ENCODE assay signal across 18 cellular contexts in the genomic region with DNA sequence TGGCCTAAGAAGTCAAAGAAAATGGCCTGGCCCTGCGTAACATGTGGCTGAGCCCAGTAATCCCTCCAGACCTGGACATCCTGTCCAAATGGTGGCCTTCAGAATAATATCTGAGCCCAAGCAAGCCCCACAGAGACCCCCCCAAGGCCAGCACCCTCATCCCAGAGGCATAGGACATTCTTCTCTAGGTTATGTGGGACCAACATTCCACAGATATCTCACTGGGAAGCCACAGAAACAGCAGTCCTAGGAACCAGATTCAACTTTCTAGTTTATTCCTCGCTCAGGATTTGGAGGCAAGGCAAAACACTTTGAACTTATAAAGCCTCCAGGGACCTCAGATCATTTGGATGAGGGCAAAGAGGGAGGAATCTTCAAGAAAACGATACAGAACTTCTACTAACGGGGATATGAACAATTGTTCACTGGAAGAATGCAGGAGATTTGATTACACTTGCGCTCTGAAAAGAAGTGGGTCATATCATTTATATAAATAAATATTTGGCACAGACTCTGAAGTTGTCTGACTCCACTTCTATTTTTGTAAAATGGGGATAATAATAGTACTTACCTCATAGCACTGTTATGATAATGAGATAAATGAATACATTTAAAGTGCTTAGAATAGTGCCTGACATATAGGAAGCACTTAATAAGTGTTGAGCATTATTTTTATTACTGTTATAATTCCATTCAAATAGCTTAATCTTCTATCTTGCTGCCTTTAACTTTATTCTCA.
DNase-seq lines count a peak whose midpoint lies in the region; ATAC-seq and TF ChIP-seq lines count a peak whose summit lies in the region.
"Had no signal": no experiment of that assay in that cellular context is flagged by ENCODE, and none has a peak within 500 bp of the region (broad histone marks: within the 10 kb centered on the region; RNA-seq: fewer than 3 reads in every experiment).

No MANE protein-coding gene starts in this region.

- H3K4me1 Mint-ChIP-seq in mesothelial cell of epicardium = peaks cover 8% of the 10 kb centered on the region
- H3K4me1 Mint-ChIP-seq in activated naive CD8-positive, alpha-beta T cell treated with anti-CD3 and anti-CD28 coated beads for 36 hours = no peaks in the 10 kb centered on the region

- H3K27me3 Mint-ChIP-seq in mesothelial cell of epicardium (ENCODE audit: low read depth) = no peaks in the 10 kb centered on the region
- H3K27me3 Mint-ChIP-seq in activated naive CD8-positive, alpha-beta T cell treated with anti-CD3 and anti-CD28 coated beads for 36 hours = peaks cover 7% of the 10 kb centered on the region

- intact Hi-C loops in Right ventricle myocardium inferior (cut with DNase I) (loop anchor here (2.0 to 5.0 kb wide), 2 partner anchors 45 to 170 kb away; no protein-coding TSS in a partner anchor), cardiac septum (cut with DNase I) (loop anchor here (5.0 kb wide), 3 partner anchors 115 to 180 kb away; no protein-coding TSS in a partner anchor), aorta (cut with DNase I) (loop anchor here in 1 of 2 donors (5.0 to 10.0 kb wide), 3 partner anchors 115 to 552 kb away; no protein-coding TSS in a partner anchor)

- no peaks in the 10 kb centered on the region for H3K9me3 Mint-ChIP-seq in mesothelial cell of epicardium
- no peaks in the 10 kb centered on the region for H3K9me3 Mint-ChIP-seq in activated naive CD8-positive, alpha-beta T cell treated with anti-CD3 and anti-CD28 coated beads for 36 hours

- TF ChIP-seq CTCF in fibroblast of pulmonary artery (IDR thresholded peaks at IDR 0.05; ENCODE audit: low read length, missing control alignments) (no peak), mesothelial cell of epicardium (IDR thresholded peaks at IDR 0.05; ENCODE audit: unreplicated experiment) (no peak)

- H3K4me3 ChIP-seq in fibroblast of pulmonary artery (replicated peaks; ENCODE audit: low read depth, low read length) (no peak overlapping the region), aorta (ENCODE audit: low read length in 2 of 2) (no peak overlapping the region)
- H3K4me3 ChIP-seq: cardiac muscle cell, vagina had no signal

- H3K36me3 Mint-ChIP-seq in mesothelial cell of epicardium = no peaks in the 10 kb centered on the region
- H3K36me3 Mint-ChIP-seq in activated naive CD8-positive, alpha-beta T cell treated with anti-CD3 and anti-CD28 coated beads for 36 hours = no peaks in the 10 kb centered on the region
- H3K36me3 Mint-ChIP-seq: activated naive CD8-positive, alpha-beta T cell had no signal

- no peak for DNase-seq in Right ventricle myocardium inferior (ENCODE audit: missing footprints)
- DNase-seq in cardiac septum (ENCODE audit: low spot score) = no peak
- peak; percentile 34 for DNase-seq in fibroblast of pulmonary artery (ENCODE audit: low read depth)
- no peak for DNase-seq in mesothelial cell of epicardium (ENCODE audit: low spot score in 2 of 2, unreplicated experiment in 2 of 2)
- no peak for DNase-seq in aorta
- no peak for DNase-seq in GM19240 (ENCODE audit: insufficient read length, low spot score)
- no peak for DNase-seq in activated naive CD8-positive, alpha-beta T cell treated with anti-CD3 and anti-CD28 coated beads for 36 hours
- DNase-seq: 8988T; activated CD4-positive, alpha-beta T cell treated with anti-CD3 and anti-CD28 coated beads for 1 hour; DMS79; NCI-H1417; NCI-H526 treated with DMSO at 0.1 percent for 48 hours had no signal

- no peaks in the 10 kb centered on the region for H3K9me3 ChIP-seq in aorta (ENCODE audit: control insufficient read depth, low read length)
- H3K9me3 ChIP-seq: vagina had no signal

- H3K27ac ChIP-seq in aorta (ENCODE audit: low read depth in 1 of 2, low read length in 2 of 2) = peak overlapping the region; percentile 92 to 94
- H3K27ac ChIP-seq: cardiac muscle cell, RWPE1, vagina had no signal

- ATAC-seq in Right ventricle myocardium inferior (peak; percentile 68), aorta (ENCODE audit: low FRiP score) (peak; percentile 66), esophagus mucosa (no peak)
- ATAC-seq: HepG2 had no signal

- H3K4me1 ChIP-seq in aorta (ENCODE audit: control insufficient read depth in 1 of 2, insufficient read depth in 2 of 2, low read length in 2 of 2) = peaks cover 0 to 2% of the 10 kb centered on the region in 2 donors

- H3K4me3 Mint-ChIP-seq in mesothelial cell of epicardium = no peak overlapping the region
- no peak overlapping the region for H3K4me3 Mint-ChIP-seq in activated naive CD8-positive, alpha-beta T cell treated with anti-CD3 and anti-CD28 coated beads for 36 hours
- H3K4me3 Mint-ChIP-seq: activated naive CD8-positive, alpha-beta T cell had no signal

- H3K27ac Mint-ChIP-seq in mesothelial cell of epicardium = peak overlapping the region; percentile 10
- no peak overlapping the region for H3K27ac Mint-ChIP-seq in activated naive CD8-positive, alpha-beta T cell treated with anti-CD3 and anti-CD28 coated beads for 36 hours
- H3K27ac Mint-ChIP-seq: activated naive CD8-positive, alpha-beta T cell had no signal

- no peaks in the 10 kb centered on the region for H3K36me3 ChIP-seq in aorta (ENCODE audit: control insufficient read depth in 1 of 2, insufficient read depth in 2 of 2, low read length in 1 of 2)
- H3K36me3 ChIP-seq: cardiac muscle cell, vagina had no signal

- 12 to 15% methylated on average over 5 of the region's 5 CpGs for WGBS in aorta, 2 donors

- no peaks in the 10 kb centered on the region for H3K27me3 ChIP-seq in aorta (ENCODE audit: control insufficient read depth in 1 of 2, insufficient read depth in 2 of 2, low read length in 1 of 2)
- H3K27me3 ChIP-seq: vagina had no signal
